Comparison of ENCODE assay signal across 14 cellular contexts in genomic region chr14:76963366-76963765, GRCh38.
DNase-seq lines count a peak whose midpoint lies in the region; ATAC-seq, FAIRE-seq and TF ChIP-seq lines count a peak whose summit lies in the region.
"Had no signal": no experiment of that assay in that cellular context is flagged by ENCODE, and none has a peak within 500 bp of the region (broad histone marks: within the 10 kb centered on the region; RNA-seq: fewer than 3 reads in every experiment).

No MANE protein-coding gene starts in this region.

- POLR2A ChIA-PET in naive thymus-derived CD8-positive, alpha-beta T cell (lab: Charles Lee) = interaction anchor here (0.6 to 3.4 kb wide), 5 partner anchors 11 to 128 kb away, joined by 3 to 86 read pairs (median 18); partner anchors contain the start of gene IRF2BPL

- DNase-seq in CD14-positive monocyte (ENCODE audit: low spot score) = no peak
- no peak for DNase-seq in GM23338 (ENCODE audit: low spot score)
- no peak for DNase-seq in astrocyte (ENCODE audit: low read depth)
- DNase-seq in naive thymus-derived CD8-positive, alpha-beta T cell = no peak
- DNase-seq in NCI-H128 (lab: John Stamatoyannopoulos, UW; ENCODE audit: unreplicated experiment) = no peak
- DNase-seq in EL = no peak
- DNase-seq: BE2C, gastrocnemius medialis, small intestine, T1000 had no signal

- peaks cover 47% of the 10 kb centered on the region for H3F3A ChIP-seq in GM23338 (replicated peaks; ENCODE audit: low read depth)

- H3K4me1 ChIP-seq in GM23338 (ENCODE audit: insufficient read depth) (peaks cover 54% of the 10 kb centered on the region), astrocyte (ENCODE audit: insufficient read depth, low read length) (peaks cover 37% of the 10 kb centered on the region)

- H2AFZ ChIP-seq in GM23338 (no peak overlapping the region), astrocyte (ENCODE audit: low read depth, low read length) (no peak overlapping the region)

- H3K4me3 ChIP-seq in GM23338 (no peak overlapping the region), astrocyte (ENCODE audit: insufficient read depth, low read depth, low read length) (no peak overlapping the region)
- H3K4me3 ChIP-seq: gastrocnemius medialis had no signal

- no peak for ATAC-seq in GM23338
- ATAC-seq in naive thymus-derived CD8-positive, alpha-beta T cell = no peak
- ATAC-seq in GM18511 (IDR thresholded peaks at IDR 0.05; ENCODE audit: unreplicated experiment) = no peak
- ATAC-seq: gastrocnemius medialis; stimulated activated effector memory CD8-positive, alpha-beta T cell treated with anti-CD3 and anti-CD28 coated beads, Interleukin-12 subunit alpha, Interleukin-12 subunit beta, amount 100 ng/mL, for 72 hours had no signal

- TF ChIP-seq CTCF in CD14-positive monocyte (IDR thresholded peaks at IDR 0.05) = no peak
- TF ChIP-seq CTCF in GM23338 (conservative IDR thresholded peaks at IDR 0.05; ENCODE audit: low read depth in 2 of 2) = no peak
- no peak for TF ChIP-seq CTCF in astrocyte (IDR thresholded peaks at IDR 0.05; ENCODE audit: insufficient read depth, low read depth, low read length)

- FAIRE-seq in astrocyte (lab: Jason Lieb, UNC) = no peak
- FAIRE-seq: endothelial cell of umbilical vein, small intestine, urothelium cell line had no signal

- H3K79me2 ChIP-seq in GM23338 (replicated peaks; ENCODE audit: insufficient read depth) (no peaks in the 10 kb centered on the region), astrocyte (ENCODE audit: insufficient read depth, low read length) (peaks cover 39% of the 10 kb centered on the region)

- peaks cover 0 to 2% (median 0%) of the 10 kb centered on the region in 7 donors for H3K9me3 Mint-ChIP-seq in CD14-positive monocyte
- no peaks in the 10 kb centered on the region; the same call in 2 of the 3 replicates for H3K9me3 Mint-ChIP-seq in GM23338
- no peaks in the 10 kb centered on the region for H3K9me3 Mint-ChIP-seq in astrocyte (ENCODE audit: unreplicated experiment)
- no peaks in the 10 kb centered on the region for H3K9me3 Mint-ChIP-seq in naive thymus-derived CD8-positive, alpha-beta T cell
- H3K9me3 Mint-ChIP-seq: stimulated activated effector memory CD8-positive, alpha-beta T cell treated with anti-CD3 and anti-CD28 coated beads, Interleukin-12 subunit alpha, Interleukin-12 subunit beta, amount 100 ng/mL, for 72 hours had no signal

- H3K36me3 Mint-ChIP-seq in CD14-positive monocyte (peaks cover 0 to 4% of the 10 kb centered on the region in 2 donors), GM23338 (ENCODE audit: low read depth) (peaks cover 3% of the 10 kb centered on the region; the same call in 1 of the 3 replicates), astrocyte (ENCODE audit: low read depth, unreplicated experiment) (peaks cover 21% of the 10 kb centered on the region)
- no peaks in the 10 kb centered on the region for H3K36me3 Mint-ChIP-seq in naive thymus-derived CD8-positive, alpha-beta T cell

- H3K27me3 Mint-ChIP-seq in CD14-positive monocyte (ENCODE audit: low read depth in 3 of 3) = peaks cover 0 to 5% (median 3%) of the 10 kb centered on the region in 3 donors
- H3K27me3 Mint-ChIP-seq in GM23338 (ENCODE audit: insufficient read depth, low read depth, poor library complexity) = peaks cover 26% of the 10 kb centered on the region
- H3K27me3 Mint-ChIP-seq in astrocyte (ENCODE audit: low read depth, unreplicated experiment) = peaks cover 5% of the 10 kb centered on the region
- H3K27me3 Mint-ChIP-seq in naive thymus-derived CD8-positive, alpha-beta T cell = no peaks in the 10 kb centered on the region

- H3K4me2 ChIP-seq in GM23338 (no peak overlapping the region; the same call in 1 of the 2 replicates), astrocyte (ENCODE audit: low read length) (peak overlapping the region; percentile 29)

- H3K27ac Mint-ChIP-seq in CD14-positive monocyte = peak overlapping the region in 4 of 7 donors; percentile 99 to 100 (median 100)
- H3K27ac Mint-ChIP-seq in GM23338 = peak overlapping the region; percentile 99
- no peak overlapping the region for H3K27ac Mint-ChIP-seq in astrocyte (ENCODE audit: unreplicated experiment)
- peak overlapping the region; percentile 67 to 98 (median 90) for H3K27ac Mint-ChIP-seq in naive thymus-derived CD8-positive, alpha-beta T cell

- no peaks in the 10 kb centered on the region for H3K27me3 ChIP-seq in GM23338 (ENCODE audit: insufficient read depth)
- no peaks in the 10 kb centered on the region for H3K27me3 ChIP-seq in astrocyte (ENCODE audit: insufficient read depth, low read length)
- H3K27me3 ChIP-seq: BE2C, gastrocnemius medialis had no signal

- H3K4me1 Mint-ChIP-seq in CD14-positive monocyte (peaks cover 44% of the 10 kb centered on the region), GM23338 (peaks cover 76% of the 10 kb centered on the region), astrocyte (ENCODE audit: low read depth, unreplicated experiment) (peaks cover 34% of the 10 kb centered on the region)
- peaks cover 28 to 74% (median 71%) of the 10 kb centered on the region in 4 donors for H3K4me1 Mint-ChIP-seq in naive thymus-derived CD8-positive, alpha-beta T cell

- H3K9ac ChIP-seq in astrocyte (ENCODE audit: low read length) = no peak overlapping the region

- no peaks in the 10 kb centered on the region for H3K36me3 ChIP-seq in GM23338 (ENCODE audit: insufficient read depth)
- peaks cover 2% of the 10 kb centered on the region for H3K36me3 ChIP-seq in astrocyte (ENCODE audit: insufficient read depth, low read length)
- H3K36me3 ChIP-seq: BE2C, gastrocnemius medialis had no signal

- H3K9me2 ChIP-seq in GM23338 (ENCODE audit: insufficient read depth) = no peaks in the 10 kb centered on the region

- intact Hi-C loops in CD14-positive monocyte (cut with micrococcal nuclease) = loop anchor here in 1 of 2 donors (2.0 to 5.0 kb wide), 2 partner anchors 65 to 134 kb away; partner anchors contain the start of genes CIPC and IRF2BPL

- 0 out of 2 replicates have a peak overlapping the region, but pooled peaks have one; percentile 97 for H3K27ac ChIP-seq in GM23338 (ENCODE audit: low read depth)
- H3K27ac ChIP-seq in astrocyte (ENCODE audit: low read depth, low read length) = no peak overlapping the region
- H3K27ac ChIP-seq: gastrocnemius medialis had no signal

- no peak overlapping the region for H3K4me3 Mint-ChIP-seq in CD14-positive monocyte
- no peak overlapping the region for H3K4me3 Mint-ChIP-seq in GM23338
- peak overlapping the region; percentile 71 for H3K4me3 Mint-ChIP-seq in astrocyte (ENCODE audit: unreplicated experiment)
- peak overlapping the region in 9 of 10 donors; percentile 41 to 90 (median 84) for H3K4me3 Mint-ChIP-seq in naive thymus-derived CD8-positive, alpha-beta T cell
- H3K4me3 Mint-ChIP-seq: stimulated activated effector memory CD8-positive, alpha-beta T cell treated with anti-CD3 and anti-CD28 coated beads, Interleukin-12 subunit alpha, Interleukin-12 subunit beta, amount 100 ng/mL, for 72 hours had no signal

- no peaks in the 10 kb centered on the region for H4K20me1 ChIP-seq in GM23338 (replicated peaks; ENCODE audit: insufficient read depth)
- peaks cover 8% of the 10 kb centered on the region for H4K20me1 ChIP-seq in astrocyte (ENCODE audit: insufficient read depth, low read length)

- H3K9me3 ChIP-seq in astrocyte (ENCODE audit: insufficient read depth, low read depth, low read length) = no peaks in the 10 kb centered on the region
- H3K9me3 ChIP-seq: BE2C, gastrocnemius medialis had no signal

TF ChIP-seq in GM23338, 12 proteins besides CTCF, POLR2A, EP300 and RAD21:
- TF ChIP-seq NANOG (IDR thresholded peaks at IDR 0.05; ENCODE audit: borderline replicate concordance) (no peak), ETS1 (IDR thresholded peaks at IDR 0.05) (no peak), EZH2phosphoT487 (IDR thresholded peaks at IDR 0.05; ENCODE audit: unreplicated experiment) (no peak), STAT1 (IDR thresholded peaks at IDR 0.05; ENCODE audit: unreplicated experiment) (no peak), JUNB (IDR thresholded peaks at IDR 0.05; ENCODE audit: unreplicated experiment) (no peak), REST (IDR thresholded peaks at IDR 0.05; ENCODE audit: unreplicated experiment) (no peak)

Comparison
In these comparisons a context has a peak if more than half of its experiments do, and no peak if none do; other contexts are left out.
1. H3K4me3 Mint-ChIP-seq: peak in astrocyte (single experiment) and naive thymus-derived CD8-positive, alpha-beta T cell (9 of 10); none in CD14-positive monocyte (0 of 2) and GM23338 (single experiment).